Comparison of ENCODE assay signal across 14 cellular contexts in the genomic region with DNA sequence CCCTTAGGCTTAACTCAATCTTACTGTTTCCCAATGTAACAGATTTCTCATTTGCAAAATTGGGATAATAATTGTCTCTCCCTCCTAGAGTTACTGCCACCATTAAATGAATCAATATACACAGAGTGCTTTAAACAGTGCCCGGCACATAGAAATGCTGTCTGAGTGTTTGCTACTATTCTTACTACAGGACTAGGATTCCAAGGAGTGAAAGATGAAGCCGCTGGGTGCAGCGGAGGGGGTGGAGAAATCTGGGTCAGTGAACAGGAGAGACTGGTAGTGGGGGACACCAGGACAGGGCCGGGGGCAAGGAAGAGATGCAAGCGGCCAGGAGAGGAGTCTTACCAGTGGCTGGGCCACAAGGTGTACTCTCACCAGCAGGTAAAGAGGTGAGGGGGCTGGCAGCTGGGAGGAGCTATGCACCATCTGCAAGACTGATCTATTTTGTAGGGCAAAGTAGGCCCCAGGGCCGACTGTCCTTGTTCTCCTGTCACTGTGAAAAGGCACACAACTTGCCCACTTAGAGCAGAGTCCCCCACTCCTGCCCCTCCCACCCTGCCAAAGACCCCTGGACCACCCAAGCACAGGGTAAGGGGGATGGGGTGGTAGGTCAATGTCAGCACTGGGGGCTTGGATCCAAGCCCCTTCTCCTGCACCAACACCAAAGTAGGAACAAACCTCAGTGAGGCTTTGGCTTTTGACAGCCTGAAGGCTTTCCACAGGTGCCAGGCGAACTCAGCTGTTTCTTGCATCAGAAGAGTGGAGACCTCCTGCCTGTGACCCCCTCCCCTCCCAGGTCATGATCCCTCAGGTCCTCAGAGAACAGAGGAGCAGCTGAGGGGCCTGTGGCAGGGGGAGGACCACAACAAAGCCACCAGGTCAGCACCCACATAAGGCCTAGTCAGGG. TPM values are rescaled to one million over a fixed set of nuclear protein-coding genes. Genes with fewer than 3 reads are reported as not detected.
"Had no signal": no experiment of that assay in that cellular context is flagged by ENCODE, and none has a peak within 500 bp of the region (broad histone marks: within the 10 kb centered on the region; RNA-seq: fewer than 3 reads in every experiment).

No MANE protein-coding gene starts in this region.

- H3K9me3 ChIP-seq: ascending aorta, prostate gland, thoracic aorta had no signal

- H3K27me3 ChIP-seq: ascending aorta had no signal

- H3K4me1 Mint-ChIP-seq: activated naive CD4-positive, alpha-beta T cell treated with anti-CD3 and anti-CD28 coated beads, Interleukin-2, amount 10 ng/mL, durations not matched to agents 7 days and 5 days; stimulated activated effector memory CD8-positive, alpha-beta T cell treated with anti-CD3 and anti-CD28 coated beads, Interleukin-12 subunit alpha, Interleukin-12 subunit beta, amount 100 ng/mL, for 72 hours; T-cell had no signal

- ATAC-seq: left lobe of liver, sciatic nerve, T-cell had no signal

- H3K36me3 ChIP-seq: ascending aorta, prostate gland, thoracic aorta had no signal

- H3K27ac Mint-ChIP-seq: activated naive CD4-positive, alpha-beta T cell treated with anti-CD3 and anti-CD28 coated beads, Interleukin-2, amount 10 ng/mL, durations not matched to agents 7 days and 5 days; activated T-helper 1 cell treated with anti-CD3 and anti-CD28 coated beads, Interleukin-12 subunit alpha, Interleukin-12 subunit beta, Interleukin-2, Interleukin-4 antibody, amounts not matched to agents 30 ng/mL and 10 ng/mL and 1 ng/mL, durations not matched to agents 14 hours and 24 hours and 36 hours; endodermal cell; naive thymus-derived CD4-positive, alpha-beta T cell; T-cell had no signal

- H3K4me3 ChIP-seq: ascending aorta, prostate gland, thoracic aorta had no signal

- DNase-seq: nucleus accumbens had no signal

- H3K27ac ChIP-seq: ascending aorta, prostate gland, thoracic aorta had no signal

- H3K27me3 Mint-ChIP-seq: T-cell had no signal

- H3K4me3 Mint-ChIP-seq: activated naive CD4-positive, alpha-beta T cell treated with anti-CD3 and anti-CD28 coated beads, Interleukin-2, amount 10 ng/mL, durations not matched to agents 7 days and 5 days; activated T-helper 1 cell treated with anti-CD3 and anti-CD28 coated beads, Interleukin-12 subunit alpha, Interleukin-12 subunit beta, Interleukin-2, Interleukin-4 antibody, amounts not matched to agents 30 ng/mL and 10 ng/mL and 1 ng/mL, durations not matched to agents 14 hours and 24 hours and 36 hours; endodermal cell; naive thymus-derived CD4-positive, alpha-beta T cell; stimulated activated effector memory CD8-positive, alpha-beta T cell treated with anti-CD3 and anti-CD28 coated beads, Interleukin-12 subunit alpha, Interleukin-12 subunit beta, amount 100 ng/mL, for 72 hours; T-cell had no signal

- H3K36me3 Mint-ChIP-seq: activated naive CD4-positive, alpha-beta T cell treated with anti-CD3 and anti-CD28 coated beads, Interleukin-2, amount 10 ng/mL, durations not matched to agents 7 days and 5 days; naive thymus-derived CD4-positive, alpha-beta T cell; stimulated activated effector memory CD8-positive, alpha-beta T cell treated with anti-CD3 and anti-CD28 coated beads, Interleukin-12 subunit alpha, Interleukin-12 subunit beta, amount 100 ng/mL, for 72 hours; T-cell had no signal

- H3K4me1 ChIP-seq: ascending aorta, prostate gland had no signal

- H3K9me3 Mint-ChIP-seq: activated naive CD4-positive, alpha-beta T cell treated with anti-CD3 and anti-CD28 coated beads, Interleukin-2, amount 10 ng/mL, durations not matched to agents 7 days and 5 days; activated T-helper 1 cell treated with anti-CD3 and anti-CD28 coated beads, Interleukin-12 subunit alpha, Interleukin-12 subunit beta, Interleukin-2, Interleukin-4 antibody, amounts not matched to agents 30 ng/mL and 10 ng/mL and 1 ng/mL, durations not matched to agents 14 hours and 24 hours and 36 hours; endodermal cell; naive thymus-derived CD4-positive, alpha-beta T cell; stimulated activated effector memory CD8-positive, alpha-beta T cell treated with anti-CD3 and anti-CD28 coated beads, Interleukin-12 subunit alpha, Interleukin-12 subunit beta, amount 100 ng/mL, for 72 hours; T-cell had no signal

RNA-seq across cellular contexts. Expression of gene PRRT4, which starts 18.7 kb away (rescaled TPM):
- total RNA-seq: dermis microvascular lymphatic vessel endothelial cell, left lobe of liver, lung microvascular endothelial cell had no signal
